Comparison of ENCODE assay signal across 9 cellular contexts in the genomic region with DNA sequence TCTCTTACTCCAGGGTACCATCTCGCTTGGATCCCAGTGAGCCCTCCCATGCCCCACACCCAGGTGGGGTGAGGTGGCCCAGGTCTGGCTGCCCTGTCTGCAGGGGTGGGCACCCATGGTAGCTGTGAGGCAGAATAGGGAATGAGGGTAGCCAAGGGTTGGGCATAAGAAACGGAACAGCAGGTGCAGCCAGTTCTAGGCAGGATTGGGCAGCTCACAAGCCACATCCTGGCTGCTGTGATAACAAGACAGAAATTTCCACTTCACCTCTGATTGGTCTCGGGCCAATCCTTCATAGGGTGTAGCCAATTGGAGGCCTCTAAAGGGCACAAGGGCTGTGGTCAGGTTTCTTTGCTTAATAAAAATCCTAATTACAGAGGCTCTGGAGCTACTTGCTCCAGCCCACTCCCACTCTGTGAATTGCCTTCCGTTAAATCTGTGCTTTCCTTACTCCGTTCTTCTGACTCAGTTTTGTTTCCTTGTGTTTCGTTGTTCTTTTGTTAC. TPM values are rescaled to one million over a fixed set of nuclear protein-coding genes. Genes with fewer than 3 reads are reported as not detected.
A peak's percentile ranks its signal among the peaks of the same experiment; 100 is the strongest.
DNase-seq lines count a peak whose midpoint lies in the region; ATAC-seq and TF ChIP-seq lines count a peak whose summit lies in the region.
"Had no signal": no experiment of that assay in that cellular context is flagged by ENCODE, and none has a peak within 500 bp of the region (broad histone marks: within the 10 kb centered on the region; RNA-seq: fewer than 3 reads in every experiment).

No MANE protein-coding gene starts in this region.

- no peaks in the 10 kb centered on the region for H3K9me1 ChIP-seq in IMR-90 (ENCODE audit: insufficient read depth, low read length)

- H2BK15ac ChIP-seq in IMR-90 (ENCODE audit: low read depth, low read length): no peak overlapping the region

- no peaks in the 10 kb centered on the region; the same call in 1 of the 2 replicates for H4K20me1 ChIP-seq in IMR-90 (ENCODE audit: insufficient read depth, low read length)

- H3K9me3 ChIP-seq in IMR-90 (ENCODE audit: control insufficient read depth, insufficient read depth, low read length): no peaks in the 10 kb centered on the region

- 47% methylated on average over 2 of the region's 6 CpGs; no CpG with 5 or more reads in 1 of the 2 experiments for WGBS in IMR-90 (ENCODE audit: extremely low coverage in 2 of 2, insufficient read length in 1 of 2), 2 experiments

- H2BK20ac ChIP-seq in IMR-90 (ENCODE audit: low read depth, low read length): no peak overlapping the region

- no peak overlapping the region for H4K91ac ChIP-seq in IMR-90 (ENCODE audit: insufficient read depth, low read depth, low read length)

- H3K4ac ChIP-seq in IMR-90 (ENCODE audit: low read depth, low read length): no peak overlapping the region

- TF ChIP-seq POLR2A in IMR-90 (IDR thresholded peaks at IDR 0.05; ENCODE audit: low read depth, low read length): no peak

- H3K36me3 ChIP-seq in IMR-90 (ENCODE audit: control insufficient read depth, insufficient read depth, low read length): no peaks in the 10 kb centered on the region

- no peak overlapping the region for H3K14ac ChIP-seq in IMR-90 (replicated peaks; ENCODE audit: low read depth, low read length)

- H3K56ac ChIP-seq in IMR-90 (ENCODE audit: extremely low read depth, insufficient read depth, low read length): no peak overlapping the region

- BruUV-seq in IMR-90 (replicated peaks; lab: Mats Ljungman, UMichigan): no TSS peak

- TF ChIP-seq CTCF in IMR-90 (conservative IDR thresholded peaks at IDR 0.05; ENCODE audit: low read depth, low read length): no peak
- no peak for TF ChIP-seq CTCF in foreskin keratinocyte (conservative IDR thresholded peaks at IDR 0.05)

- no peak for TF ChIP-seq RAD21 in IMR-90 (IDR thresholded peaks at IDR 0.05; ENCODE audit: low read length)

- no peak overlapping the region for H3K23ac ChIP-seq in IMR-90 (ENCODE audit: low read depth, low read length)

- no peak overlapping the region for H2BK120ac ChIP-seq in IMR-90 (ENCODE audit: low read depth, low read length)

- no peak overlapping the region for H3K27ac ChIP-seq in IMR-90 (ENCODE audit: insufficient read depth, low read length)
- no peak overlapping the region for H3K27ac ChIP-seq in foreskin keratinocyte

- H2AK9ac ChIP-seq in IMR-90 (replicated peaks; ENCODE audit: low read depth, low read length, poor library complexity): no peak overlapping the region

- in situ Hi-C loops in IMR-90 (cut with MboI; ENCODE audit: low sequenced_read_pairs): no loop called here

- intact Hi-C loops in IMR-90 (cut with micrococcal nuclease): no loop called here

- POLR2A ChIA-PET in IMR-90 (lab: Charles Lee; ENCODE audit: unreplicated experiment): no interaction called here

- H4K5ac ChIP-seq in IMR-90 (ENCODE audit: low read depth, low read length): no peak overlapping the region

- H3K4me3 ChIP-seq in IMR-90 (ENCODE audit: insufficient read depth, low read depth, low read length): no peak overlapping the region

- CTCF ChIA-PET in IMR-90 (lab: Yijun Ruan, JAX): no interaction called here

- dilution Hi-C loops in IMR-90 (cut with HindIII; ENCODE audit: low sequenced_read_pairs, unreplicated experiment): no loop called here

- H3K9ac ChIP-seq in IMR-90 (ENCODE audit: low read depth, low read length): no peak overlapping the region

- H2BK5ac ChIP-seq in IMR-90 (ENCODE audit: low read depth, low read length, poor library complexity, severe bottlenecking): no peak overlapping the region

- H3K4me1 ChIP-seq in IMR-90 (ENCODE audit: control insufficient read depth, insufficient read depth, low read length) (peaks cover 3% of the 10 kb centered on the region; the same call in 1 of the 2 replicates), foreskin keratinocyte (no peaks in the 10 kb centered on the region)

- DNase-seq in DMS53 (lab: John Stamatoyannopoulos, UW): peak; percentile 85
- peak; percentile 17 for DNase-seq in IMR-90
- peak in 3 of 5 donors; percentile 25 to 44 (median 39) for DNase-seq in T-helper 1 cell
- peak; percentile 47 to 67 for DNase-seq in foreskin keratinocyte
- DNase-seq in activated gamma-delta T cell treated with Interleukin-2 at 50 U/mL for 16 hours: no peak

- H2AK5ac ChIP-seq in IMR-90 (ENCODE audit: low read depth, low read length): no peak overlapping the region

- H2AFZ ChIP-seq in IMR-90 (replicated peaks; ENCODE audit: low read length, poor library complexity): no peak overlapping the region

- H3K27me3 ChIP-seq in IMR-90 (ENCODE audit: control insufficient read depth, insufficient read depth, low read length): peaks cover 50% of the 10 kb centered on the region
- peaks cover 77% of the 10 kb centered on the region for H3K27me3 ChIP-seq in foreskin keratinocyte

- no peak overlapping the region for H4K8ac ChIP-seq in IMR-90 (ENCODE audit: low read depth in 2 of 2, low read length in 2 of 2)

- no peak overlapping the region for H3K4me2 ChIP-seq in IMR-90 (ENCODE audit: low read depth, low read length)

- ATAC-seq in IMR-90 (ENCODE audit: low read depth) (no peak), foreskin keratinocyte (peak; percentile 31), GM18519 (IDR thresholded peaks at IDR 0.05; ENCODE audit: low FRiP score, unreplicated experiment) (no peak), HG02870 (IDR thresholded peaks at IDR 0.05; ENCODE audit: unreplicated experiment) (no peak), GM21737 (IDR thresholded peaks at IDR 0.05; ENCODE audit: unreplicated experiment) (no peak)

- no peaks in the 10 kb centered on the region for H3K79me1 ChIP-seq in IMR-90 (ENCODE audit: low read depth in 1 of 2, low read length in 2 of 2)

- no peak overlapping the region for H3K18ac ChIP-seq in IMR-90 (ENCODE audit: low read depth, low read length)

TF ChIP-seq in IMR-90, 13 proteins besides CTCF, POLR2A, EP300 and RAD21:
- TF ChIP-seq FOS (IDR thresholded peaks at IDR 0.05; ENCODE audit: low read depth, low read length) (no peak), MAFK (IDR thresholded peaks at IDR 0.05; ENCODE audit: low read depth, low read length) (no peak)

RNA-seq across cellular contexts. Expression of a gene that starts 1.5 kb away (rescaled TPM):
- 0.36 TPM in 1 of 2 replicates, not detected in the other for total RNA-seq in IMR-90 (2012; rRNA removed)
- polyA plus RNA-seq in IMR-90 (2012; rRNA removed): 0.16 and 0.24 TPM in 2 replicates
- 0.21 and 0.60 TPM in 2 replicates for polyA plus RNA-seq in IMR-90 (2012; cell fraction: cytosol; rRNA removed)
- polyA plus RNA-seq in IMR-90 (2012; cell fraction: nucleus; rRNA removed; ENCODE audit: low replicate concordance): 0.69 and 1.1 TPM in 2 replicates
- not detected in 2 replicates for total RNA-seq in foreskin keratinocyte
- polyA plus RNA-seq in foreskin keratinocyte: not detected in 2 replicates

RNA-seq across cellular contexts. Expression of a gene that starts 3.2 kb away (rescaled TPM):
- total RNA-seq in IMR-90 (2012; rRNA removed) (under 0.01 TPM in 2 replicates), foreskin keratinocyte (not detected in 2 replicates)
- polyA plus RNA-seq in IMR-90 (2012; rRNA removed) (0.48 and 0.49 TPM in 2 replicates), foreskin keratinocyte (0.04 TPM in 1 of 2 replicates, not detected in the other)
- 0.04 and 0.21 TPM in 2 replicates for polyA plus RNA-seq in IMR-90 (2012; cell fraction: cytosol; rRNA removed)
- polyA plus RNA-seq in IMR-90 (2012; cell fraction: nucleus; rRNA removed; ENCODE audit: low replicate concordance): 6.9 and 12.9 TPM in 2 replicates

RNA-seq across cellular contexts. Expression of a gene that starts 4.0 kb away (rescaled TPM):
- total RNA-seq in IMR-90 (2012; rRNA removed): 0.28 TPM in 1 of 2 replicates, not detected in the other
- 0.17 and 0.32 TPM in 2 replicates for polyA plus RNA-seq in IMR-90 (2012; rRNA removed)
- 0.14 and 0.27 TPM in 2 replicates for polyA plus RNA-seq in IMR-90 (2012; cell fraction: cytosol; rRNA removed)
- 1.1 and 2.2 TPM in 2 replicates for polyA plus RNA-seq in IMR-90 (2012; cell fraction: nucleus; rRNA removed; ENCODE audit: low replicate concordance)
- 0.25 and 0.48 TPM in 2 replicates for total RNA-seq in foreskin keratinocyte
- polyA plus RNA-seq in foreskin keratinocyte: 0.16 and 0.51 TPM in 2 replicates
- total RNA-seq: epithelial cell of proximal tubule had no signal

RNA-seq across cellular contexts. Expression of a gene that starts 44.3 kb away (rescaled TPM):
- total RNA-seq in IMR-90 (2012; rRNA removed) (27.5 and 30.3 TPM in 2 replicates), foreskin keratinocyte (27.0 and 32.4 TPM in 2 replicates)
- polyA plus RNA-seq in IMR-90 (2012; rRNA removed) (60.5 and 64.2 TPM in 2 replicates), foreskin keratinocyte (24.2 and 29.7 TPM in 2 replicates)
- 65.9 and 85.9 TPM in 2 replicates for polyA plus RNA-seq in IMR-90 (2012; cell fraction: cytosol; rRNA removed)
- polyA plus RNA-seq in IMR-90 (2012; cell fraction: nucleus; rRNA removed; ENCODE audit: low replicate concordance): 52.2 and 75.8 TPM in 2 replicates

RNA-seq across cellular contexts. Expression of a gene that starts 49.7 kb away (rescaled TPM):
- total RNA-seq in IMR-90 (2012; rRNA removed) (21.5 and 33.3 TPM in 2 replicates), foreskin keratinocyte (37.8 and 47.6 TPM in 2 replicates)
- polyA plus RNA-seq in IMR-90 (2012; rRNA removed) (52.8 and 55.6 TPM in 2 replicates), foreskin keratinocyte (38.6 and 46.5 TPM in 2 replicates)
- polyA plus RNA-seq in IMR-90 (2012; cell fraction: cytosol; rRNA removed): 31.3 and 67.0 TPM in 2 replicates
- polyA plus RNA-seq in IMR-90 (2012; cell fraction: nucleus; rRNA removed; ENCODE audit: low replicate concordance): 330 and 479 TPM in 2 replicates
